ENCODE assay signal across 1 cellular context in genomic region chrX:49122499-49122898, GRCh38.
A peak's percentile ranks its signal among the peaks of the same experiment; 100 is the strongest.
TF ChIP-seq lines count a peak whose summit lies in the region.

No MANE protein-coding gene starts in this region.

TF ChIP-seq in K562, 482 proteins besides CTCF, POLR2A, EP300 and RAD21:
- peak; percentile 55; the same call in 1 of the 2 replicates for TF ChIP-seq POLR2G (IDR thresholded peaks at IDR 0.05; ENCODE audit: low read depth, low read length)
- no peak for TF ChIP-seq ZNF347 (CRISPR knock-in tag; IDR thresholded peaks at IDR 0.05; ENCODE audit: low read depth)
- no peak for TF ChIP-seq POLR2H (tag; IDR thresholded peaks at IDR 0.05; ENCODE audit: low read depth)
- TF ChIP-seq ZNF583 (CRISPR knock-in tag; IDR thresholded peaks at IDR 0.05), result no peak
- TF ChIP-seq RFX5 (IDR thresholded peaks at IDR 0.05; ENCODE audit: low read depth, low read length), result no peak
TF ChIP-seq in K562: peak in this region for 1.
